19 cellular contexts compared by ENCODE assay signal in genomic region chr3:173138031-173138430, GRCh38. TPM values are rescaled to one million over a fixed set of nuclear protein-coding genes. Genes with fewer than 3 reads are reported as not detected.
DNase-seq lines count a peak whose midpoint lies in the region; FAIRE-seq and TF ChIP-seq lines count a peak whose summit lies in the region.
"Had no signal": no experiment of that assay in that cellular context is flagged by ENCODE, and none has a peak within 500 bp of the region (broad histone marks: within the 10 kb centered on the region; RNA-seq: fewer than 3 reads in every experiment).

No MANE protein-coding gene starts in this region.

- no peaks in the 10 kb centered on the region for H3K36me3 ChIP-seq in astrocyte (ENCODE audit: insufficient read depth, low read length)
- H3K36me3 ChIP-seq: MG63 had no signal

- H3K9me3 Mint-ChIP-seq in astrocyte (ENCODE audit: unreplicated experiment) = no peaks in the 10 kb centered on the region

- peak; percentile 42; the same call in 1 of the 2 replicates for TF ChIP-seq EP300 in Ishikawa (IDR thresholded peaks at IDR 0.05; ENCODE audit: borderline replicate concordance)

- no peak overlapping the region for H3K4me3 ChIP-seq in astrocyte (ENCODE audit: insufficient read depth, low read depth, low read length)
- H3K4me3 ChIP-seq: MG63 had no signal

- H4K20me1 ChIP-seq in astrocyte (ENCODE audit: insufficient read depth, low read length) = no peaks in the 10 kb centered on the region

- no peak for TF ChIP-seq CTCF in astrocyte (IDR thresholded peaks at IDR 0.05; ENCODE audit: insufficient read depth, low read depth, low read length)

- H3K9ac ChIP-seq in astrocyte (ENCODE audit: low read length) = no peak overlapping the region

- DNase-seq in astrocyte (ENCODE audit: low read depth) = peak; percentile 74
- DNase-seq in iris pigment epithelial cell (ENCODE audit: low read depth) = peak; percentile 20
- DNase-seq in putamen (ENCODE audit: low spot score) = peak; percentile 53
- no peak for DNase-seq in iPS-NIHi11 (ENCODE audit: low spot score)
- DNase-seq in HK-2 (ENCODE audit: unreplicated experiment) = no peak
- DNase-seq in GDM1 (lab: John Stamatoyannopoulos, UW) = no peak
- DNase-seq: DMS 273 treated with DMSO at 0.1 percent for 48 hours, GF-D8, GOT3, MG63, NCI-H1092 treated with DMSO at 0.1 percent for 48 hours, NCI-H187, NCI-H748 treated with DMSO at 0.1 percent for 48 hours had no signal

- peak overlapping the region; percentile 37 for H3K4me2 ChIP-seq in astrocyte (ENCODE audit: low read length)

- FAIRE-seq in astrocyte (lab: Jason Lieb, UNC) = no peak
- FAIRE-seq: A204.1, GM12891, HepG2 had no signal

- no peaks in the 10 kb centered on the region for H3K9me3 ChIP-seq in astrocyte (ENCODE audit: insufficient read depth, low read depth, low read length)
- H3K9me3 ChIP-seq: MG63 had no signal

- no peaks in the 10 kb centered on the region for H3K27me3 ChIP-seq in astrocyte (ENCODE audit: insufficient read depth, low read length)

- H3K36me3 Mint-ChIP-seq in astrocyte (ENCODE audit: low read depth, unreplicated experiment) = no peaks in the 10 kb centered on the region

- no peaks in the 10 kb centered on the region for H3K27me3 Mint-ChIP-seq in astrocyte (ENCODE audit: low read depth, unreplicated experiment)

- H2AFZ ChIP-seq in astrocyte (ENCODE audit: low read depth, low read length) = no peak overlapping the region

- no peaks in the 10 kb centered on the region for H3K4me1 ChIP-seq in astrocyte (ENCODE audit: insufficient read depth, low read length)

- H3K27ac ChIP-seq in astrocyte (ENCODE audit: low read depth, low read length) = no peak overlapping the region
- H3K27ac ChIP-seq: C4-2B, RWPE1 had no signal

- H3K4me1 Mint-ChIP-seq in astrocyte (ENCODE audit: low read depth, unreplicated experiment) = peaks cover 13% of the 10 kb centered on the region

- no peaks in the 10 kb centered on the region for H3K79me2 ChIP-seq in astrocyte (ENCODE audit: insufficient read depth, low read length)

- no peak overlapping the region for H3K4me3 Mint-ChIP-seq in astrocyte (ENCODE audit: unreplicated experiment)

- no peak overlapping the region for H3K27ac Mint-ChIP-seq in astrocyte (ENCODE audit: unreplicated experiment)

- no peak for TF ChIP-seq RAD21 in Ishikawa (IDR thresholded peaks at IDR 0.05; ENCODE audit: low read depth)

TF ChIP-seq in Ishikawa, 13 proteins besides CTCF, POLR2A, EP300 and RAD21:
- TF ChIP-seq ZBTB7A (IDR thresholded peaks at IDR 0.05; ENCODE audit: low read depth) (no peak), REST (IDR thresholded peaks at IDR 0.05; ENCODE audit: low read depth) (no peak), TAF1 (IDR thresholded peaks at IDR 0.05; ENCODE audit: low read depth) (no peak), TCF12 (IDR thresholded peaks at IDR 0.05; ENCODE audit: low read depth) (0 out of 2 replicates have a peak, but pooled peaks have one; percentile 40), TEAD4 (IDR thresholded peaks at IDR 0.05) (peak; percentile 82), CEBPB (IDR thresholded peaks at IDR 0.05) (0 out of 2 replicates have a peak, but pooled peaks have one; percentile 21), FOXM1 (IDR thresholded peaks at IDR 0.05; ENCODE audit: borderline replicate concordance, low read depth) (no peak), CREB1 (IDR thresholded peaks at IDR 0.05; ENCODE audit: low read depth) (no peak), YY1 (IDR thresholded peaks at IDR 0.05; ENCODE audit: low read depth) (no peak), NFIC (IDR thresholded peaks at IDR 0.05) (peak; percentile 39; the same call in 1 of the 2 replicates), EGR1 (IDR thresholded peaks at IDR 0.05) (no peak), USF1 (IDR thresholded peaks at IDR 0.05) (no peak)
- TF ChIP-seq, protein P1, sequence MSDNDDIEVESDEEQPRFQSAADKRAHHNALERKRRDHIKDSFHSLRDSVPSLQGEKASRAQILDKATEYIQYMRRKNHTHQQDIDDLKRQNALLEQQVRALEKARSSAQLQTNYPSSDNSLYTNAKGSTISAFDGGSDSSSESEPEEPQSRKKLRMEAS (IDR thresholded peaks at IDR 0.05) = no peak

RNA-seq across cellular contexts. Expression of gene SPATA16, which starts 3.0 kb away (rescaled TPM):
- not detected in 2 replicates for total RNA-seq in astrocyte
- total RNA-seq: HepG2 had no signal

Comparison
In these comparisons a context has a peak if more than half of its experiments do, and no peak if none do; other contexts are left out.
1. DNase-seq: peak in astrocyte (single experiment), iris pigment epithelial cell (single experiment) and putamen (single experiment); none in iPS-NIHi11 (single experiment), HK-2 (single experiment) and GDM1 (single experiment).